Comparison of ENCODE assay signal across 1 cellular context in the genomic region with DNA sequence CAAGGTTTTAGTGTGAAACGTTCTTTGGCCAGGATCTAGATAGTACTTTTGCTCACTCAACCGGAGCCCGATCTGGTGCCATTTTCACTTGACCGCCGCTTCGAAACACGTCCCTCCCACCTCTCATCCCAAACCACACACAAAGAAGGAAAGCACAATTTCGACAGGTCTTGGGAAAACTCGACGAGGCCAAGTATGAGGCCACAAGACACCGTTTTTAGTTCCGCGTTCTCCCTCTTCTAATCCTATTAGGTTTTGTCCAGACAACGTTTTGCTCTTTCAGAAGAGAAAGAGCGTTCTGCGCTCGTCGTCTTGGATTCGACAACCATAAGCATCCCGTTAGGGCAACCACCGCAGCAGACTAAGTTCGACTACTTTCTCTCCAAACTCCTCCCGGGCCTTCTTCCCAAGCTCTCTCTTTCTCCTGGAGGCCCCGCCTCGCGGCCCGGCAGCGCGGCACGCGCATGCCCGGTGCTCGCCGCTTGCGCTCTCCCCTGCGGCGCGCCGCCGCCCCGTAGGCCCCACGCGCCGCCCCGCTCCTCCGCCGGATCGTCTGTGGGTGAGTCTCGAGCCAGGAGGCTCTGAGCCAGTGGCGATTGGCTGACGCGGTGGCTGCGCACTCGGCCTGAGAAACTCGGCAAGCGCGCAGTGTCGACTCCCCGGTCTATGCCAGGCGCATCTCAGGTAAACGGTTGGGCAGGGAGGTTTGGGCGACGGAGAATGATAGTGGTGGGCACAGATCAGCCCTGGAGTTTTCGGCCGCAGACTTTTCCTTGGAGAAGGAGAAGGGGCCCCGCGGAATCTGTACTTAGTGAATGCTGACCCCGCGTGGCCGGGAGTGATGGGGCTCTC.
A peak's percentile ranks its signal among the peaks of the same experiment; 100 is the strongest.
TF ChIP-seq lines count a peak whose summit lies in the region.

A gene with protein sequence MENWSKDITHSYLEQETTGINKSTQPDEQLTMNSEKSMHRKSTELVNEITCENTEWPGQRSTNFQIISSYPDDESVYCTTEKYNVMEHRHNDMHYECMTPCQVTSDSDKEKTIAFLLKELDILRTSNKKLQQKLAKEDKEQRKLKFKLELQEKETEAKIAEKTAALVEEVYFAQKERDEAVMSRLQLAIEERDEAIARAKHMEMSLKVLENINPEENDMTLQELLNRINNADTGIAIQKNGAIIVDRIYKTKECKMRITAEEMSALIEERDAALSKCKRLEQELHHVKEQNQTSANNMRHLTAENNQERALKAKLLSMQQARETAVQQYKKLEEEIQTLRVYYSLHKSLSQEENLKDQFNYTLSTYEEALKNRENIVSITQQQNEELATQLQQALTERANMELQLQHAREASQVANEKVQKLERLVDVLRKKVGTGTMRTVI (plus strand): TSS at position 517 of the 852 bp plus-strand sequence. CDS start 49,952 bp downstream, outside the sequence.

TF ChIP-seq in WTC11, 78 proteins besides CTCF, POLR2A, EP300 and RAD21 (continued from another document):
- TF ChIP-seq, protein P1, sequence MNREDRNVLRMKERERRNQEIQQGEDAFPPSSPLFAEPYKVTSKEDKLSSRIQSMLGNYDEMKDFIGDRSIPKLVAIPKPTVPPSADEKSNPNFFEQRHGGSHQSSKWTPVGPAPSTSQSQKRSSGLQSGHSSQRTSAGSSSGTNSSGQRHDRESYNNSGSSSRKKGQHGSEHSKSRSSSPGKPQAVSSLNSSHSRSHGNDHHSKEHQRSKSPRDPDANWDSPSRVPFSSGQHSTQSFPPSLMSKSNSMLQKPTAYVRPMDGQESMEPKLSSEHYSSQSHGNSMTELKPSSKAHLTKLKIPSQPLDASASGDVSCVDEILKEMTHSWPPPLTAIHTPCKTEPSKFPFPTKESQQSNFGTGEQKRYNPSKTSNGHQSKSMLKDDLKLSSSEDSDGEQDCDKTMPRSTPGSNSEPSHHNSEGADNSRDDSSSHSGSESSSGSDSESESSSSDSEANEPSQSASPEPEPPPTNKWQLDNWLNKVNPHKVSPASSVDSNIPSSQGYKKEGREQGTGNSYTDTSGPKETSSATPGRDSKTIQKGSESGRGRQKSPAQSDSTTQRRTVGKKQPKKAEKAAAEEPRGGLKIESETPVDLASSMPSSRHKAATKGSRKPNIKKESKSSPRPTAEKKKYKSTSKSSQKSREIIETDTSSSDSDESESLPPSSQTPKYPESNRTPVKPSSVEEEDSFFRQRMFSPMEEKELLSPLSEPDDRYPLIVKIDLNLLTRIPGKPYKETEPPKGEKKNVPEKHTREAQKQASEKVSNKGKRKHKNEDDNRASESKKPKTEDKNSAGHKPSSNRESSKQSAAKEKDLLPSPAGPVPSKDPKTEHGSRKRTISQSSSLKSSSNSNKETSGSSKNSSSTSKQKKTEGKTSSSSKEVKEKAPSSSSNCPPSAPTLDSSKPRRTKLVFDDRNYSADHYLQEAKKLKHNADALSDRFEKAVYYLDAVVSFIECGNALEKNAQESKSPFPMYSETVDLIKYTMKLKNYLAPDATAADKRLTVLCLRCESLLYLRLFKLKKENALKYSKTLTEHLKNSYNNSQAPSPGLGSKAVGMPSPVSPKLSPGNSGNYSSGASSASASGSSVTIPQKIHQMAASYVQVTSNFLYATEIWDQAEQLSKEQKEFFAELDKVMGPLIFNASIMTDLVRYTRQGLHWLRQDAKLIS (CRISPR knock-in tag; IDR thresholded peaks at IDR 0.05; ENCODE audit: borderline replicate concordance) = no peak
- TF ChIP-seq TCF7 (CRISPR knock-in tag; IDR thresholded peaks at IDR 0.05; ENCODE audit: low read depth) (no peak), ZNF263 (CRISPR knock-in tag; IDR thresholded peaks at IDR 0.05; ENCODE audit: low read depth) (no peak), GABPB1 (CRISPR knock-in tag; IDR thresholded peaks at IDR 0.05) (peak; percentile 66; the same call in 1 of the 2 replicates), ZNF423 (CRISPR knock-in tag; IDR thresholded peaks at IDR 0.05) (no peak), SP1 (CRISPR knock-in tag; conservative IDR thresholded peaks at IDR 0.05) (0 out of 2 replicates have a peak, but pooled peaks have one; percentile 16), SMAD4 (CRISPR knock-in tag; IDR thresholded peaks at IDR 0.05) (0 out of 2 replicates have a peak, but pooled peaks have one; percentile 14), ETV6 (CRISPR knock-in tag; IDR thresholded peaks at IDR 0.05) (peak; percentile 77; the same call in 1 of the 2 replicates), JAZF1 (CRISPR knock-in tag; IDR thresholded peaks at IDR 0.05) (no peak), RELA (CRISPR knock-in tag; IDR thresholded peaks at IDR 0.05; ENCODE audit: borderline replicate concordance) (no peak), FOXP1 (CRISPR knock-in tag; IDR thresholded peaks at IDR 0.05; ENCODE audit: borderline replicate concordance) (peak; percentile 71; the same call in 1 of the 2 replicates)
- TF ChIP-seq, protein P2, sequence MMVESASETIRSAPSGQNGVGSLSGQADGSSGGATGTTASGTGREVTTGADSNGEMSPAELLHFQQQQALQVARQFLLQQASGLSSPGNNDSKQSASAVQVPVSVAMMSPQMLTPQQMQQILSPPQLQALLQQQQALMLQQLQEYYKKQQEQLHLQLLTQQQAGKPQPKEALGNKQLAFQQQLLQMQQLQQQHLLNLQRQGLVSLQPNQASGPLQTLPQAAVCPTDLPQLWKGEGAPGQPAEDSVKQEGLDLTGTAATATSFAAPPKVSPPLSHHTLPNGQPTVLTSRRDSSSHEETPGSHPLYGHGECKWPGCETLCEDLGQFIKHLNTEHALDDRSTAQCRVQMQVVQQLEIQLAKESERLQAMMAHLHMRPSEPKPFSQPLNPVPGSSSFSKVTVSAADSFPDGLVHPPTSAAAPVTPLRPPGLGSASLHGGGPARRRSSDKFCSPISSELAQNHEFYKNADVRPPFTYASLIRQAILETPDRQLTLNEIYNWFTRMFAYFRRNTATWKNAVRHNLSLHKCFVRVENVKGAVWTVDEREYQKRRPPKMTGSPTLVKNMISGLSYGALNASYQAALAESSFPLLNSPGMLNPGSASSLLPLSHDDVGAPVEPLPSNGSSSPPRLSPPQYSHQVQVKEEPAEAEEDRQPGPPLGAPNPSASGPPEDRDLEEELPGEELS (CRISPR knock-in tag; IDR thresholded peaks at IDR 0.05) = peak; percentile 61
- TF ChIP-seq, protein P3, sequence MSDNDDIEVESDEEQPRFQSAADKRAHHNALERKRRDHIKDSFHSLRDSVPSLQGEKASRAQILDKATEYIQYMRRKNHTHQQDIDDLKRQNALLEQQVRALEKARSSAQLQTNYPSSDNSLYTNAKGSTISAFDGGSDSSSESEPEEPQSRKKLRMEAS (CRISPR knock-in tag; IDR thresholded peaks at IDR 0.05) = 0 out of 2 replicates have a peak, but pooled peaks have one; percentile 7
- TF ChIP-seq, protein P4, sequence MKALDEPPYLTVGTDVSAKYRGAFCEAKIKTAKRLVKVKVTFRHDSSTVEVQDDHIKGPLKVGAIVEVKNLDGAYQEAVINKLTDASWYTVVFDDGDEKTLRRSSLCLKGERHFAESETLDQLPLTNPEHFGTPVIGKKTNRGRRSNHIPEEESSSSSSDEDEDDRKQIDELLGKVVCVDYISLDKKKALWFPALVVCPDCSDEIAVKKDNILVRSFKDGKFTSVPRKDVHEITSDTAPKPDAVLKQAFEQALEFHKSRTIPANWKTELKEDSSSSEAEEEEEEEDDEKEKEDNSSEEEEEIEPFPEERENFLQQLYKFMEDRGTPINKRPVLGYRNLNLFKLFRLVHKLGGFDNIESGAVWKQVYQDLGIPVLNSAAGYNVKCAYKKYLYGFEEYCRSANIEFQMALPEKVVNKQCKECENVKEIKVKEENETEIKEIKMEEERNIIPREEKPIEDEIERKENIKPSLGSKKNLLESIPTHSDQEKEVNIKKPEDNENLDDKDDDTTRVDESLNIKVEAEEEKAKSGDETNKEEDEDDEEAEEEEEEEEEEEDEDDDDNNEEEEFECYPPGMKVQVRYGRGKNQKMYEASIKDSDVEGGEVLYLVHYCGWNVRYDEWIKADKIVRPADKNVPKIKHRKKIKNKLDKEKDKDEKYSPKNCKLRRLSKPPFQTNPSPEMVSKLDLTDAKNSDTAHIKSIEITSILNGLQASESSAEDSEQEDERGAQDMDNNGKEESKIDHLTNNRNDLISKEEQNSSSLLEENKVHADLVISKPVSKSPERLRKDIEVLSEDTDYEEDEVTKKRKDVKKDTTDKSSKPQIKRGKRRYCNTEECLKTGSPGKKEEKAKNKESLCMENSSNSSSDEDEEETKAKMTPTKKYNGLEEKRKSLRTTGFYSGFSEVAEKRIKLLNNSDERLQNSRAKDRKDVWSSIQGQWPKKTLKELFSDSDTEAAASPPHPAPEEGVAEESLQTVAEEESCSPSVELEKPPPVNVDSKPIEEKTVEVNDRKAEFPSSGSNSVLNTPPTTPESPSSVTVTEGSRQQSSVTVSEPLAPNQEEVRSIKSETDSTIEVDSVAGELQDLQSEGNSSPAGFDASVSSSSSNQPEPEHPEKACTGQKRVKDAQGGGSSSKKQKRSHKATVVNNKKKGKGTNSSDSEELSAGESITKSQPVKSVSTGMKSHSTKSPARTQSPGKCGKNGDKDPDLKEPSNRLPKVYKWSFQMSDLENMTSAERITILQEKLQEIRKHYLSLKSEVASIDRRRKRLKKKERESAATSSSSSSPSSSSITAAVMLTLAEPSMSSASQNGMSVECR (CRISPR knock-in tag; IDR thresholded peaks at IDR 0.05; ENCODE audit: borderline replicate concordance) = 0 out of 2 replicates have a peak, but pooled peaks have one; percentile 44
- TF ChIP-seq, protein P5, sequence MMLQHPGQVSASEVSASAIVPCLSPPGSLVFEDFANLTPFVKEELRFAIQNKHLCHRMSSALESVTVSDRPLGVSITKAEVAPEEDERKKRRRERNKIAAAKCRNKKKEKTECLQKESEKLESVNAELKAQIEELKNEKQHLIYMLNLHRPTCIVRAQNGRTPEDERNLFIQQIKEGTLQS (CRISPR knock-in tag; conservative IDR thresholded peaks at IDR 0.05) = no peak
